13 cellular contexts compared by ENCODE assay signal in genomic region chr14:54220697-54221431, GRCh38.
DNase-seq lines count a peak whose midpoint lies in the region; ATAC-seq and TF ChIP-seq lines count a peak whose summit lies in the region.
"Had no signal": no experiment of that assay in that cellular context is flagged by ENCODE, and none has a peak within 500 bp of the region (broad histone marks: within the 10 kb centered on the region; RNA-seq: fewer than 3 reads in every experiment).

No MANE protein-coding gene starts in this region.

- H3K9me3 ChIP-seq in muscle layer of duodenum (ENCODE audit: control insufficient read depth in 1 of 2, low read length in 2 of 2) (no peaks in the 10 kb centered on the region), tibial artery (no peaks in the 10 kb centered on the region)
- H3K9me3 ChIP-seq: body of pancreas had no signal

- peaks cover 50% of the 10 kb centered on the region for H3K27me3 Mint-ChIP-seq in activated naive CD8-positive, alpha-beta T cell
- peaks cover 86% of the 10 kb centered on the region for H3K27me3 Mint-ChIP-seq in activated naive CD8-positive, alpha-beta T cell treated with anti-CD3 and anti-CD28 coated beads for 36 hours

- peaks cover 3% of the 10 kb centered on the region for H3K36me3 Mint-ChIP-seq in activated naive CD8-positive, alpha-beta T cell
- H3K36me3 Mint-ChIP-seq in activated naive CD8-positive, alpha-beta T cell treated with anti-CD3 and anti-CD28 coated beads for 36 hours: no peaks in the 10 kb centered on the region

- H3K27ac Mint-ChIP-seq in activated naive CD8-positive, alpha-beta T cell: no peak overlapping the region
- no peak overlapping the region for H3K27ac Mint-ChIP-seq in activated naive CD8-positive, alpha-beta T cell treated with anti-CD3 and anti-CD28 coated beads for 36 hours
- H3K27ac Mint-ChIP-seq: activated B cell treated with CpG ODN at 0.5 μM for 24 hours; activated T-cell treated with anti-CD3 and anti-CD28 coated beads, Interleukin-2, amount 50 U/mL, for 24 hours had no signal

- H3K4me1 ChIP-seq in muscle layer of duodenum (ENCODE audit: control insufficient read depth in 1 of 2, insufficient read depth in 2 of 2, low read length in 2 of 2): peaks cover 0 to 12% of the 10 kb centered on the region in 2 donors
- peaks cover 0 to 13% (median 6%) of the 10 kb centered on the region in 4 donors for H3K4me1 ChIP-seq in tibial artery

- peaks cover 22% of the 10 kb centered on the region for H3K4me1 Mint-ChIP-seq in activated naive CD8-positive, alpha-beta T cell (ENCODE audit: low read depth)
- H3K4me1 Mint-ChIP-seq in activated naive CD8-positive, alpha-beta T cell treated with anti-CD3 and anti-CD28 coated beads for 36 hours: peaks cover 19% of the 10 kb centered on the region

- intact Hi-C loops in tibial artery (cut with DNase I; ENCODE audit: low total_unique reads): no loop called here

- TF ChIP-seq CTCF in epithelial cell of proximal tubule (conservative IDR thresholded peaks at IDR 0.05; ENCODE audit: low read depth, low read length) (no peak), tibial artery (IDR thresholded peaks at IDR 0.05) (no peak)

- no peak overlapping the region for H3K27ac ChIP-seq in muscle layer of duodenum (ENCODE audit: low read length)
- H3K27ac ChIP-seq in tibial artery: no peak overlapping the region
- H3K27ac ChIP-seq: body of pancreas had no signal

- no peak for ATAC-seq in HG03378 (IDR thresholded peaks at IDR 0.05; ENCODE audit: unreplicated experiment)
- ATAC-seq: body of pancreas had no signal

- H3K4me3 Mint-ChIP-seq in activated naive CD8-positive, alpha-beta T cell: peak overlapping the region; percentile 79
- no peak overlapping the region for H3K4me3 Mint-ChIP-seq in activated naive CD8-positive, alpha-beta T cell treated with anti-CD3 and anti-CD28 coated beads for 36 hours

- H3K36me3 ChIP-seq in muscle layer of duodenum (ENCODE audit: control insufficient read depth in 1 of 2, insufficient read depth in 2 of 2, low read length in 2 of 2): no peaks in the 10 kb centered on the region
- no peaks in the 10 kb centered on the region for H3K36me3 ChIP-seq in tibial artery

- H3K27me3 ChIP-seq in muscle layer of duodenum (ENCODE audit: low read depth, low read length) (no peaks in the 10 kb centered on the region), tibial artery (peaks cover 0 to 21% of the 10 kb centered on the region in 2 donors)

- H3K9me3 Mint-ChIP-seq in activated naive CD8-positive, alpha-beta T cell (ENCODE audit: low read depth): no peaks in the 10 kb centered on the region
- no peaks in the 10 kb centered on the region for H3K9me3 Mint-ChIP-seq in activated naive CD8-positive, alpha-beta T cell treated with anti-CD3 and anti-CD28 coated beads for 36 hours
- H3K9me3 Mint-ChIP-seq: activated B cell treated with CpG ODN at 0.5 μM for 24 hours; activated T-cell treated with anti-CD3 and anti-CD28 coated beads, Interleukin-2, amount 50 U/mL, for 24 hours had no signal

- no peak for DNase-seq in activated naive CD8-positive, alpha-beta T cell treated with anti-CD3 and anti-CD28 coated beads for 36 hours
- DNase-seq in epithelial cell of proximal tubule (ENCODE audit: low read depth) (no peak), tibial artery (no peak), COLO829 (ENCODE audit: low spot score) (no peak)
- DNase-seq in activated CD4-positive, alpha-beta T cell treated with anti-CD3 and anti-CD28 coated beads for 4 hours: no peak
- DNase-seq: activated B cell treated with CpG ODN at 0.5 μM for 24 hours; activated T-cell treated with anti-CD3 and anti-CD28 coated beads, Interleukin-2, amount 50 U/mL, for 24 hours; body of pancreas; Kasumi-1; NCI-H2029 had no signal

- peak overlapping the region; percentile 52 for H3K4me3 ChIP-seq in epithelial cell of proximal tubule (ENCODE audit: low read depth, low read length)
- H3K4me3 ChIP-seq in muscle layer of duodenum (ENCODE audit: low read depth in 1 of 2, low read length in 2 of 2): peak overlapping the region; percentile 47 to 62
- peak overlapping the region; percentile 16 to 19 for H3K4me3 ChIP-seq in tibial artery
- H3K4me3 ChIP-seq: body of pancreas had no signal
